In genomic region chr5:118675247-118675646, GRCh38 we compare ENCODE assay signal across 28 cellular contexts.
"Had no signal": no experiment of that assay in that cellular context is flagged by ENCODE, and none has a peak within 500 bp of the region (broad histone marks: within the 10 kb centered on the region; RNA-seq: fewer than 3 reads in every experiment).

No MANE protein-coding gene starts in this region.

- H3K4me3 Mint-ChIP-seq: immature natural killer cell; naive thymus-derived CD4-positive, alpha-beta T cell; natural killer cell treated with Interleukin-12 subunit alpha and Interleukin-12 subunit beta and Interleukin-15 and Interleukin-18, amount 100 ng/mL, for 72 hours; stimulated activated naive B cell treated with anti-CD40 and anti-IgM and Interleukin-4, amounts not matched to agents 10 μg/mL and 1 μg/mL and 100 μg/mL, for 72 hours had no signal

- H3K27ac Mint-ChIP-seq: immature natural killer cell; naive thymus-derived CD4-positive, alpha-beta T cell; natural killer cell treated with Interleukin-12 subunit alpha and Interleukin-12 subunit beta and Interleukin-15 and Interleukin-18, amount 100 ng/mL, for 72 hours; progenitor cell of endocrine pancreas; stimulated activated naive B cell treated with anti-CD40 and anti-IgM and Interleukin-4, amounts not matched to agents 10 μg/mL and 1 μg/mL and 100 μg/mL, for 72 hours had no signal

- DNase-seq: hypothalamus; immature natural killer cell; kidney; left colon; left ventricle myocardium inferior; midbrain; mucosa of descending colon; naive thymus-derived CD4-positive, alpha-beta T cell; ovary; stimulated activated CD4-positive, alpha-beta T cell treated with anti-CD3 and anti-CD28 coated beads, Interleukin-12 subunit alpha, Interleukin-12 subunit beta, amount 100 ng/mL, for 4 hours; stimulated activated CD4-positive, alpha-beta T cell treated with anti-CD3 and anti-CD28 coated beads, Interleukin-15, amount 100 ng/mL, for 24 hours; stimulated activated CD4-positive, alpha-beta T cell treated with anti-CD3 and anti-CD28 coated beads, Interleukin-2, amount 100 ng/mL, for 24 hours; stimulated activated CD4-positive, alpha-beta T cell treated with anti-CD3 and anti-CD28 coated beads, Interleukin-4, amount 100 ng/mL, for 1 hour; stimulated activated naive B cell treated with anti-CD40 and anti-IgM and Interleukin-4, amounts not matched to agents 10 μg/mL and 1 μg/mL and 100 μg/mL, for 72 hours; stimulated activated naive CD8-positive, alpha-beta T cell treated with anti-CD3 and anti-CD28 coated beads, Interleukin-15, Interleukin-2, amounts not matched to agents 100 U/mL and 50 U/mL, for 24 hours; stomach; testis; thyroid gland; transverse colon; upper lobe of left lung had no signal

- H3K4me1 ChIP-seq: left ventricle myocardium inferior, right atrium auricular region, stomach, testis, transverse colon, upper lobe of left lung, vagina had no signal

- FAIRE-seq: islet of Langerhans, kidney had no signal

- H3K4me3 ChIP-seq: left ventricle myocardium inferior, lung, mucosa of descending colon, ovary, right atrium auricular region, skin epidermis, stomach, testis, thyroid gland, transverse colon, upper lobe of left lung, vagina had no signal

- H3K4me1 Mint-ChIP-seq: immature natural killer cell; naive thymus-derived CD4-positive, alpha-beta T cell; stimulated activated naive B cell treated with anti-CD40 and anti-IgM and Interleukin-4, amounts not matched to agents 10 μg/mL and 1 μg/mL and 100 μg/mL, for 72 hours had no signal

- H3K27me3 ChIP-seq: ovary, right atrium auricular region, stomach, testis, thyroid gland, transverse colon, upper lobe of left lung, vagina had no signal

- H3K27me3 Mint-ChIP-seq: natural killer cell treated with Interleukin-12 subunit alpha and Interleukin-12 subunit beta and Interleukin-15 and Interleukin-18, amount 100 ng/mL, for 72 hours; progenitor cell of endocrine pancreas had no signal

- H3K36me3 Mint-ChIP-seq: immature natural killer cell; natural killer cell treated with Interleukin-12 subunit alpha and Interleukin-12 subunit beta and Interleukin-15 and Interleukin-18, amount 100 ng/mL, for 72 hours; stimulated activated naive B cell treated with anti-CD40 and anti-IgM and Interleukin-4, amounts not matched to agents 10 μg/mL and 1 μg/mL and 100 μg/mL, for 72 hours had no signal

- ATAC-seq: left colon; mucosa of descending colon; naive thymus-derived CD4-positive, alpha-beta T cell; natural killer cell treated with Interleukin-12 subunit alpha and Interleukin-12 subunit beta and Interleukin-15 and Interleukin-18, amount 100 ng/mL, for 72 hours; sciatic nerve; stimulated activated naive B cell treated with anti-CD40 and anti-IgM and Interleukin-4, amounts not matched to agents 10 μg/mL and 1 μg/mL and 100 μg/mL, for 72 hours; stimulated activated naive CD8-positive, alpha-beta T cell treated with anti-CD3 and anti-CD28 coated beads, Interleukin-15, Interleukin-2, amounts not matched to agents 100 U/mL and 50 U/mL, for 24 hours had no signal

- H3K27ac ChIP-seq: left ventricle myocardium inferior, ovary, right atrium auricular region, skin epidermis, stomach, testis, thyroid gland, transverse colon, upper lobe of left lung, vagina had no signal

- H3K36me3 ChIP-seq: left ventricle myocardium inferior, ovary, right atrium auricular region, stomach, thyroid gland, transverse colon, upper lobe of left lung, vagina had no signal

- H3K9me3 ChIP-seq: ovary, testis, thyroid gland, transverse colon, vagina had no signal
